12 cellular contexts compared by ENCODE assay signal in genomic region chr14:77554207-77554606, GRCh38. TPM values are rescaled to one million over a fixed set of nuclear protein-coding genes. Genes with fewer than 3 reads are reported as not detected.
DNase-seq lines count a peak whose midpoint lies in the region; ATAC-seq and TF ChIP-seq lines count a peak whose summit lies in the region.
"Had no signal": no experiment of that assay in that cellular context is flagged by ENCODE, and none has a peak within 500 bp of the region (broad histone marks: within the 10 kb centered on the region; RNA-seq: fewer than 3 reads in every experiment).

No MANE protein-coding gene starts in this region.

- CTCF ChIA-PET in activated CD8-positive, alpha-beta memory T cell treated with anti-CD3 and anti-CD28 coated beads, Interleukin-2, amount 10 ng/mL, durations not matched to agents 7 days and 5 days (lab: Charles Lee) = interaction anchor here (0.6 to 5.9 kb wide), 2 partner anchors 95 to 646 kb away, joined by 3 to 33 read pairs; partner anchors contain the start of gene AHSA1

- H3K27me3 Mint-ChIP-seq in activated CD8-positive, alpha-beta memory T cell treated with anti-CD3 and anti-CD28 coated beads, Interleukin-2, amount 10 ng/mL, durations not matched to agents 7 days and 5 days = no peaks in the 10 kb centered on the region

- peak overlapping the region in 2 of 8 donors; percentile 3 to 11 for H3K4me3 ChIP-seq in spleen

- H3K4me3 Mint-ChIP-seq in activated CD8-positive, alpha-beta memory T cell treated with anti-CD3 and anti-CD28 coated beads, Interleukin-2, amount 10 ng/mL, durations not matched to agents 7 days and 5 days = peak overlapping the region; percentile 24

- intact Hi-C loops in spleen (cut with DNase I; ENCODE audit: low total_unique reads) = loop anchor here (10.0 kb wide), 2 partner anchors 61 to 99 kb away; partner anchors contain the start of genes AHSA1, SPTLC2 and VIPAS39

- H3K4me1 ChIP-seq in spleen = peaks cover 0 to 36% (median 20%) of the 10 kb centered on the region in 6 donors

- peaks cover 0 to 100% (median 62%) of the 10 kb centered on the region in 6 donors for H3K36me3 ChIP-seq in spleen

- ATAC-seq in activated CD8-positive, alpha-beta memory T cell treated with anti-CD3 and anti-CD28 coated beads, Interleukin-2, amount 10 ng/mL, durations not matched to agents 7 days and 5 days = peak; percentile 59
- peak; percentile 64 for ATAC-seq in HG02642 (IDR thresholded peaks at IDR 0.05; ENCODE audit: poor library complexity, unreplicated experiment)
- no peak for ATAC-seq in HG02970 (IDR thresholded peaks at IDR 0.05; ENCODE audit: low FRiP score, unreplicated experiment)

- H3K9me3 Mint-ChIP-seq in activated CD8-positive, alpha-beta memory T cell treated with anti-CD3 and anti-CD28 coated beads, Interleukin-2, amount 10 ng/mL, durations not matched to agents 7 days and 5 days (ENCODE audit: low read depth) = no peaks in the 10 kb centered on the region

- no peaks in the 10 kb centered on the region for H3K27me3 ChIP-seq in spleen (replicated peaks in 1 of 7)

- peak overlapping the region; percentile 80 for H3K27ac Mint-ChIP-seq in activated CD8-positive, alpha-beta memory T cell treated with anti-CD3 and anti-CD28 coated beads, Interleukin-2, amount 10 ng/mL, durations not matched to agents 7 days and 5 days

- DNase-seq in activated CD8-positive, alpha-beta memory T cell treated with anti-CD3 and anti-CD28 coated beads, Interleukin-2, amount 10 ng/mL, durations not matched to agents 7 days and 5 days = no peak
- DNase-seq in activated CD8-positive, alpha-beta memory T cell treated with anti-CD3 and anti-CD28 coated beads, Interleukin-2, amount 50 U/mL, for 4 hours = no peak
- DNase-seq in OCI-M1 (lab: John Stamatoyannopoulos, UW) (peak; percentile 48), spleen (no peak), SK-N-DZ (ENCODE audit: low spot score) (no peak), GM10266 (ENCODE audit: extremely low spot score) (no peak)
- DNase-seq: NCI-H2081 treated with DMSO at 0.1 percent for 48 hours, T-helper 9 cell had no signal

- peaks cover 31% of the 10 kb centered on the region for H3K36me3 Mint-ChIP-seq in activated CD8-positive, alpha-beta memory T cell treated with anti-CD3 and anti-CD28 coated beads, Interleukin-2, amount 10 ng/mL, durations not matched to agents 7 days and 5 days

- WGBS in spleen, 5 donors = 13 to 62% (median 41%) methylated on average over 5 of the region's 5 CpGs

- no peak for TF ChIP-seq POLR2A in spleen (IDR thresholded peaks at IDR 0.05)

- no peaks in the 10 kb centered on the region for H3K9me3 ChIP-seq in spleen

- no peak for TF ChIP-seq CTCF in spleen (IDR thresholded peaks at IDR 0.05 in 8 of 11, conservative IDR thresholded peaks at IDR 0.05 in 3 of 11)
- no peak for TF ChIP-seq CTCF in GM10266 (IDR thresholded peaks at IDR 0.05; ENCODE audit: control insufficient read depth, insufficient read depth, low read depth, missing control alignments)

- H3K4me1 Mint-ChIP-seq in activated CD8-positive, alpha-beta memory T cell treated with anti-CD3 and anti-CD28 coated beads, Interleukin-2, amount 10 ng/mL, durations not matched to agents 7 days and 5 days = peaks cover 13% of the 10 kb centered on the region

- peak overlapping the region; percentile 10 to 83 (median 72) for H3K27ac ChIP-seq in spleen

RNA-seq across cellular contexts. Expression of gene ISM2, which starts 55.6 kb away (rescaled TPM):
- not detected for total RNA-seq in activated CD8-positive, alpha-beta memory T cell treated with anti-CD3 and anti-CD28 coated beads, Interleukin-2, amount 10 ng/mL, durations not matched to agents 7 days and 5 days
- total RNA-seq in spleen = under 1 TPM in 5 of 7 donors, not detected in 2; 0.13 to 0.56 (median 0.43) TPM
- not detected for polyA plus RNA-seq in spleen
- polyA plus RNA-seq in SK-N-DZ (2014; cell fraction: cytosol; rRNA removed) = not detected in 2 replicates
- 0.37 and 1.1 TPM in 2 replicates for polyA plus RNA-seq in SK-N-DZ (2014; cell fraction: nucleus; rRNA removed)
- total RNA-seq: myocyte had no signal
- polyA plus RNA-seq: AG04450 had no signal
